In the genomic region with DNA sequence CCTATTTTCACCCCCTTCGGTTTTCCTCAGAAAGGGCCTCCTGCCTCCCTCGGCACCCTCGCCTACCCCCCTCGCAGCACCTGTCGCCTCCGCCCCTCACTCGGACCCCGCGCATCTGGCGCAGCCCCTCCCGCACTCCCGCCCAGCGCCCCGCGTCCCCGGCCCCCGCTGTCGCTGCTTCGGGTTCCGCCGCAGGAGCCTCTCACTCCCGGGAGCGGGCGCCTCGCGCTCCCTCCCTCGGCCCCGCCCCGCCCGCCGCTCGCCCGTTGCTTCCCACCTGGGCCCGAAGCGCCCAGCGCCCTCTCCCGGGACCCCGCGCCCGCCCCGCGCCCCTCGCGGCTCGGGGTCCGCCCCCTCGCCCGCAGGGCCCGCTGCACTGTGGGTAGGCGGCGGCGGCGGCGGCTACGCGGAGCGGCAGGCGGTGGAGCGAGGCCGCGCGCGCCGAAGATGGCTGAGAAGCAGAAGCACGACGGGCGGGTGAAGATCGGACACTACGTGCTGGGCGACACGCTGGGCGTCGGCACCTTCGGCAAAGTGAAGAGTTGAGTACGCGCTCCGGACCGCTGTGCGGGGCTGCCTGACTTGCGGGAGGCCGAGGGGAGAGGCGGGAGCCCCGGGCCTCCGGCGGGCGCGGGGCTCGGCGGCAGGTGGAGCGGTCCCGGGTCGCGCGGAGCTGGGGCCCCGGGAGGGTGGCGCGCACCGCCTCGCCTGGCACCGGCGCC, we compare ENCODE assay signal across 8 cellular contexts. TPM values are rescaled to one million over a fixed set of nuclear protein-coding genes. Genes with fewer than 3 reads are reported as not detected.
DNase-seq lines count a peak whose midpoint lies in the region; ATAC-seq and TF ChIP-seq lines count a peak whose summit lies in the region.

A gene (plus strand): TSS at position 374 of the 722 bp plus-strand sequence. CDS start 74 bp downstream, at position 448.

- intact Hi-C loops in activated T-helper 2 cell treated with anti-CD3 and anti-CD28 coated beads, Interferon-gamma antibody, Interleukin-2, Interleukin-4, amounts not matched to agents 10 μg/mL and 5 μg/mL and 100 μg/mL, durations not matched to agents 14 hours and 24 hours and 36 hours (cut with micrococcal nuclease), result no loop called here
- intact Hi-C loops in Right ventricle myocardium inferior (cut with DNase I), result loop anchor here (5.0 to 10.0 kb wide), 3 partner anchors 42 to 170 kb away; a partner anchor contains a TSS

- H3K4me1 Mint-ChIP-seq in IgD-negative memory B cell, result peaks cover 6 to 16% (median 16%) of the 10 kb centered on the region in 3 donors
- peaks cover 2% of the 10 kb centered on the region for H3K4me1 Mint-ChIP-seq in activated T-helper 2 cell treated with anti-CD3 and anti-CD28 coated beads, Interferon-gamma antibody, Interleukin-2, Interleukin-4, amounts not matched to agents 10 μg/mL and 5 μg/mL and 100 μg/mL, durations not matched to agents 14 hours and 24 hours and 36 hours (ENCODE audit: low read depth)

- ATAC-seq in Right ventricle myocardium inferior, result peak; percentile 89
- no peak for ATAC-seq in HG03571 (IDR thresholded peaks at IDR 0.05; ENCODE audit: unreplicated experiment)

- peaks cover 0 to 3% (median 0%) of the 10 kb centered on the region in 3 donors for H3K9me3 Mint-ChIP-seq in IgD-negative memory B cell
- no peaks in the 10 kb centered on the region for H3K9me3 Mint-ChIP-seq in activated T-helper 2 cell treated with anti-CD3 and anti-CD28 coated beads, Interferon-gamma antibody, Interleukin-2, Interleukin-4, amounts not matched to agents 10 μg/mL and 5 μg/mL and 100 μg/mL, durations not matched to agents 14 hours and 24 hours and 36 hours

- no peak for TF ChIP-seq POLR2A in erythroblast (IDR thresholded peaks at IDR 0.05; ENCODE audit: low read length)

- H3K27me3 Mint-ChIP-seq in IgD-negative memory B cell, result peaks cover 25% of the 10 kb centered on the region
- H3K27me3 Mint-ChIP-seq in activated T-helper 2 cell treated with anti-CD3 and anti-CD28 coated beads, Interferon-gamma antibody, Interleukin-2, Interleukin-4, amounts not matched to agents 10 μg/mL and 5 μg/mL and 100 μg/mL, durations not matched to agents 14 hours and 24 hours and 36 hours (ENCODE audit: low read depth), result peaks cover 44% of the 10 kb centered on the region

- peak within 1 kb of the TSS in 1 of 3 donors; percentile 92 for H3K27ac Mint-ChIP-seq in IgD-negative memory B cell
- no peak within 1 kb of the TSS for H3K27ac Mint-ChIP-seq in activated T-helper 2 cell treated with anti-CD3 and anti-CD28 coated beads, Interferon-gamma antibody, Interleukin-2, Interleukin-4, amounts not matched to agents 10 μg/mL and 5 μg/mL and 100 μg/mL, durations not matched to agents 14 hours and 24 hours and 36 hours

- peak within 1 kb of the TSS; percentile 72 to 91 (median 86) for H3K4me3 Mint-ChIP-seq in IgD-negative memory B cell
- peak within 1 kb of the TSS; percentile 33 for H3K4me3 Mint-ChIP-seq in activated T-helper 2 cell treated with anti-CD3 and anti-CD28 coated beads, Interferon-gamma antibody, Interleukin-2, Interleukin-4, amounts not matched to agents 10 μg/mL and 5 μg/mL and 100 μg/mL, durations not matched to agents 14 hours and 24 hours and 36 hours (ENCODE audit: low read depth)

- peak; percentile 59 for DNase-seq in NCI-H345 (lab: John Stamatoyannopoulos, UW)
- no peak for DNase-seq in NCI-H345 treated with DMSO at 0.1 percent for 48 hours (lab: John Stamatoyannopoulos, UW; ENCODE audit: unreplicated experiment)
- no peak for DNase-seq in activated T-helper 2 cell treated with anti-CD3 and anti-CD28 coated beads, Interferon-gamma antibody, Interleukin-2, Interleukin-4, amounts not matched to agents 10 μg/mL and 5 μg/mL and 100 μg/mL, durations not matched to agents 14 hours and 24 hours and 36 hours (ENCODE audit: low spot score)
- peak; percentile 73 for DNase-seq in Right ventricle myocardium inferior (ENCODE audit: missing footprints)
- peak; percentile 68 for DNase-seq in occipital lobe (lab: John Stamatoyannopoulos, UW)
- no peak for DNase-seq in erythroblast (lab: John Stamatoyannopoulos, UW)

- H3K36me3 Mint-ChIP-seq in IgD-negative memory B cell, result peaks cover 3% of the 10 kb centered on the region
- no peaks in the 10 kb centered on the region for H3K36me3 Mint-ChIP-seq in activated T-helper 2 cell treated with anti-CD3 and anti-CD28 coated beads, Interferon-gamma antibody, Interleukin-2, Interleukin-4, amounts not matched to agents 10 μg/mL and 5 μg/mL and 100 μg/mL, durations not matched to agents 14 hours and 24 hours and 36 hours (ENCODE audit: low read depth)

RNA-seq across cellular contexts. Expression of the gene that starts here (rescaled TPM):
- polyA plus RNA-seq in IgD-negative memory B cell, result not detected
- total RNA-seq in activated T-helper 2 cell treated with anti-CD3 and anti-CD28 coated beads, Interferon-gamma antibody, Interleukin-2, Interleukin-4, amounts not matched to agents 10 μg/mL and 5 μg/mL and 100 μg/mL, durations not matched to agents 14 hours and 24 hours and 36 hours, result not detected in 2 replicates
- total RNA-seq in Right ventricle myocardium inferior (77.9 TPM), occipital lobe (35.2 TPM)

Comparison
In these comparisons a context has a peak if more than half of its experiments do, and no peak if none do; other contexts are left out.
1. RNA of the gene that starts here (total RNA-seq): 77.9 TPM in Right ventricle myocardium inferior (single experiment) and 35.2 TPM in occipital lobe (single experiment); not detected in activated T-helper 2 cell treated with anti-CD3 and anti-CD28 coated beads, Interferon-gamma antibody, Interleukin-2, Interleukin-4, amounts not matched to agents 10 μg/mL and 5 μg/mL and 100 μg/mL, durations not matched to agents 14 hours and 24 hours and 36 hours; every median in the first group is over 10 times any median in the second.
2. DNase-seq: peak in NCI-H345 (single experiment), Right ventricle myocardium inferior (single experiment) and occipital lobe (single experiment); none in NCI-H345 treated with DMSO at 0.1 percent for 48 hours (single experiment), activated T-helper 2 cell treated with anti-CD3 and anti-CD28 coated beads, Interferon-gamma antibody, Interleukin-2, Interleukin-4, amounts not matched to agents 10 μg/mL and 5 μg/mL and 100 μg/mL, durations not matched to agents 14 hours and 24 hours and 36 hours (single experiment) and erythroblast (0 of 2).